Comparison of ENCODE assay signal across 11 cellular contexts in the genomic region with DNA sequence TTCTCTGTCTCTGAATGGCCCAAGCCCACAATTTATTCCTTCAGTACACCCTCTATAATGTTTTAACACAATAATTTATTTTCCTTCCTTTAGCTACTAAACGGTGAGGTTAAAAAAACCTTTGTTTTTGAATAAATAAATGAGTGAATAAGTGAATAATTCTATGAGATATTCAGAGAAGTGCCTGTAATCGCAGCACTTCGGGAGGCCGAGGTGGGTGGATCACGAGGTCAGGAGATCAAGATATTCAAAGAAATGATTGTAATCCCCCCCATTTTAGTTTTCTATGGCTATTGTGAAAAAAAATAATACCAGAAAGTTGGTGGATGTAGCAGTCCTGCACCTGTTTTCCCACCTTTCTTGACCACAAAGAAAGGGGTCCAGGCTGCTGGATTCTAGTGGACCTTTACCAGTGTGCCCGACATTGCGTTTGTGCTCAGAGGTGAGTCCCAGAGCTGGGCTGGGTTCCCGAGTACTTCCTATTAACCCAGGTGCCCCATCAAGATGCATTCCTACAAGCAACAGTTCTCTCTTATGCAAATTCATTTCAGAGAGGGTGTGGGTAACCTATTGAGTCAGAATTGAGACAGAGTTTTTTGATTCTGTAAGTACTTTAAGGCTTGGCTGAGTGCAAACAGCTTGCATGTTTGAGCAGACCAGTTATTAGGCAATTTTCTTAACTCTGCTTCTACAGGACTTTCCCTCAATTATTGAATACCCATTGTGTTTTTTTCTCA. TPM values are rescaled to one million over a fixed set of nuclear protein-coding genes. Genes with fewer than 3 reads are reported as not detected.
"Had no signal": no experiment of that assay in that cellular context is flagged by ENCODE, and none has a peak within 500 bp of the region (broad histone marks: within the 10 kb centered on the region; RNA-seq: fewer than 3 reads in every experiment).

No MANE protein-coding gene starts in this region.

RNA-seq across cellular contexts. Expression of a gene that starts 7.6 kb away (rescaled TPM):
- total RNA-seq: activated CD4-positive, alpha-beta T cell treated with anti-CD3 and anti-CD28 coated beads, Interleukin-2, amount 10 ng/mL, durations not matched to agents 24 days and 14 days; activated CD8-positive, alpha-beta memory T cell treated with anti-CD3 and anti-CD28 coated beads for 36 hours; activated CD8-positive, alpha-beta T cell treated with anti-CD3 and anti-CD28 coated beads for 36 hours; activated naive CD8-positive, alpha-beta T cell treated with anti-CD3 and anti-CD28 coated beads for 36 hours; activated T-cell treated with anti-CD3 and anti-CD28 coated beads, Interleukin-2, amount 50 U/mL, for 72 hours; activated T-helper 17 cell treated with anti-CD3 and anti-CD28 coated beads, Interleukin-2, amount 50 U/mL, for 72 hours; NCI-H460; RPMI7951; SJCRH30; T-helper 1 cell treated with Interleukin-12 subunit alpha and Interleukin-12 subunit beta and Interleukin-4 antibody, amounts not matched to agents 30 ng/mL and 1 ng/mL, for 36 hours; T-helper 2 cell treated with Interferon-gamma antibody and Interleukin-4, amounts not matched to agents 100 ng/mL and 5 ng/mL, for 36 hours had no signal
